Comparison of ENCODE assay signal across 19 cellular contexts in genomic region chr17:12979826-12980500, GRCh38. TPM values are rescaled to one million over a fixed set of nuclear protein-coding genes. Genes with fewer than 3 reads are reported as not detected.
DNase-seq lines count a peak whose midpoint lies in the region; ATAC-seq and TF ChIP-seq lines count a peak whose summit lies in the region.
"Had no signal": no experiment of that assay in that cellular context is flagged by ENCODE, and none has a peak within 500 bp of the region (broad histone marks: within the 10 kb centered on the region; RNA-seq: fewer than 3 reads in every experiment).

No MANE protein-coding gene starts in this region.

- ATAC-seq in mucosa of descending colon (peak; percentile 13), HG02870 (IDR thresholded peaks at IDR 0.05; ENCODE audit: unreplicated experiment) (no peak)
- ATAC-seq: GM12878 had no signal

- DNase-seq in AG20443 (ENCODE audit: low spot score) (peak; percentile 44), HCEC 1CT (peak; percentile 29), amniotic epithelial cell (ENCODE audit: low read depth) (peak; percentile 9), mucosa of descending colon (no peak), NAMALWA (ENCODE audit: low spot score) (no peak), RKO (ENCODE audit: low spot score) (no peak), NCI-H1436 treated with DMSO at 0.1 percent for 48 hours (lab: John Stamatoyannopoulos, UW) (no peak)
- DNase-seq: CD4-positive, CD25-positive, alpha-beta regulatory T cell; GOT3; NCI-H1092 treated with DMSO at 0.1 percent for 48 hours; NCI-H146; NCI-H2029; NCI-H226; NCI-H524; NCI-H82; OCI-M1; Right ventricle myocardium superior had no signal

- TF ChIP-seq CTCF in mucosa of descending colon (IDR thresholded peaks at IDR 0.05): no peak

- no peaks in the 10 kb centered on the region for H3K36me3 ChIP-seq in mucosa of descending colon (ENCODE audit: low read depth)

- no peaks in the 10 kb centered on the region for H3K9me3 ChIP-seq in mucosa of descending colon

- H3K4me3 ChIP-seq in mucosa of descending colon: no peak overlapping the region
- H3K4me3 ChIP-seq: GM12878 had no signal

- intact Hi-C loops in mucosa of descending colon (cut with DNase I, micrococcal nuclease): no loop called here

- no peaks in the 10 kb centered on the region for H3K4me1 ChIP-seq in mucosa of descending colon (ENCODE audit: low read depth)

RNA-seq across cellular contexts. Expression of gene ELAC2, which starts 37.9 kb away (rescaled TPM):
- 10 to 100 TPM; 46.7 to 47.1 (median 46.9) TPM for total RNA-seq in mucosa of descending colon

Comparison
In these comparisons a context has a peak if more than half of its experiments do, and no peak if none do; other contexts are left out.
1. DNase-seq: peak in AG20443 (single experiment), HCEC 1CT (single experiment) and amniotic epithelial cell (single experiment); none in mucosa of descending colon (0 of 3), NAMALWA (single experiment), RKO (single experiment) and NCI-H1436 treated with DMSO at 0.1 percent for 48 hours (single experiment).